ENCODE assay signal across 8 cellular contexts in genomic region chr9:98380065-98380681, GRCh38.
DNase-seq lines count a peak whose midpoint lies in the region; ATAC-seq and TF ChIP-seq lines count a peak whose summit lies in the region.

No MANE protein-coding gene starts in this region.

- H3K9me3 ChIP-seq in AG04450 (ENCODE audit: control insufficient read depth, insufficient read depth, low read length) (no peaks in the 10 kb centered on the region), RWPE2 (ENCODE audit: severe bottlenecking) (no peaks in the 10 kb centered on the region)

- CTCF ChIA-PET in AG04450 (lab: Charles Lee): interaction anchor here (3.4 kb wide), 1 partner anchor 395 kb away, joined by 17 read pairs; no protein-coding TSS in a partner anchor

- no peak overlapping the region for H3K4me3 ChIP-seq in AG04450 (ENCODE audit: low read depth, low read length)
- no peak overlapping the region for H3K4me3 ChIP-seq in RWPE2 (ENCODE audit: severe bottlenecking)

- ATAC-seq in RWPE2 (ENCODE audit: low read depth): peak; percentile 61
- ATAC-seq in Right ventricle myocardium inferior: no peak
- ATAC-seq in HG03342 (IDR thresholded peaks at IDR 0.05; ENCODE audit: unreplicated experiment): no peak

- intact Hi-C loops in Right ventricle myocardium inferior (cut with DNase I): no loop called here

- no peaks in the 10 kb centered on the region for H3K36me3 ChIP-seq in RWPE2 (ENCODE audit: low read depth)

- H3K27me3 ChIP-seq in AG04450 (ENCODE audit: control insufficient read depth, insufficient read depth, low read length): no peaks in the 10 kb centered on the region
- no peaks in the 10 kb centered on the region for H3K27me3 ChIP-seq in RWPE2 (ENCODE audit: insufficient read depth, poor library complexity, severe bottlenecking)

- H3K27ac ChIP-seq in AG04450 (ENCODE audit: low read depth, low read length) (peak overlapping the region; percentile 42), RWPE2 (ENCODE audit: poor library complexity, severe bottlenecking) (no peak overlapping the region)

- no peak for DNase-seq in AG04450 (ENCODE audit: low read depth, low spot score)
- DNase-seq in GM20000 (ENCODE audit: low spot score): peak; percentile 22
- DNase-seq in RWPE2 (ENCODE audit: low spot score): peak; percentile 59
- peak; percentile 22 for DNase-seq in iPS DF 4.7 (ENCODE audit: extremely low read depth, low spot score)
- no peak for DNase-seq in activated CD8-positive, alpha-beta memory T cell treated with anti-CD3 and anti-CD28 coated beads, Interleukin-2, amount 50 U/mL, for 4 hours
- no peak for DNase-seq in NCI-H1105 (lab: John Stamatoyannopoulos, UW)
- no peak for DNase-seq in Right ventricle myocardium inferior (ENCODE audit: missing footprints)

- no peak for TF ChIP-seq CTCF in AG04450 (IDR thresholded peaks at IDR 0.05; ENCODE audit: low read depth, low read length)
- TF ChIP-seq CTCF in GM20000 (IDR thresholded peaks at IDR 0.05; ENCODE audit: extremely low read depth, missing control alignments): no peak
- no peak for TF ChIP-seq CTCF in RWPE2 (IDR thresholded peaks at IDR 0.05; ENCODE audit: poor library complexity, severe bottlenecking)

- peaks cover 2% of the 10 kb centered on the region for H3K4me1 ChIP-seq in RWPE2 (ENCODE audit: insufficient read depth, poor library complexity, severe bottlenecking)

- POLR2A ChIA-PET in AG04450 (lab: Yijun Ruan, JAX): interaction anchor here (0.7 to 1.1 kb wide), 3 partner anchors 16 to 108 kb away, joined by 3 to 5 read pairs (median 3); no protein-coding TSS in a partner anchor

Comparison
In these comparisons a context has a peak if more than half of its experiments do, and no peak if none do; other contexts are left out.
1. DNase-seq: peak in GM20000 (single experiment), RWPE2 (single experiment) and iPS DF 4.7 (single experiment); none in AG04450 (single experiment), activated CD8-positive, alpha-beta memory T cell treated with anti-CD3 and anti-CD28 coated beads, Interleukin-2, amount 50 U/mL, for 4 hours (single experiment), NCI-H1105 (single experiment) and Right ventricle myocardium inferior (single experiment).